1 cellular context compared by ENCODE assay signal in genomic region chr11:9903579-9903978, GRCh38.
TF ChIP-seq lines count a peak whose summit lies in the region.

No MANE protein-coding gene starts in this region.

TF ChIP-seq in A549, 52 proteins besides CTCF, POLR2A, EP300 and RAD21 (continued from another document):
- TF ChIP-seq PHF8 (IDR thresholded peaks at IDR 0.05; ENCODE audit: borderline replicate concordance, low read depth) (no peak), POLR2AphosphoS2 (conservative IDR thresholded peaks at IDR 0.05; ENCODE audit: low read length) (no peak), TFCP2L1 (CRISPR knock-in tag; IDR thresholded peaks at IDR 0.05) (no peak), KDM5A (IDR thresholded peaks at IDR 0.05) (no peak), BHLHE40 (IDR thresholded peaks at IDR 0.05; ENCODE audit: low read depth, low read length) (no peak), HOXB5 (CRISPR knock-in tag; IDR thresholded peaks at IDR 0.05) (no peak)
